ENCODE assay signal across 8 cellular contexts in the genomic region with DNA sequence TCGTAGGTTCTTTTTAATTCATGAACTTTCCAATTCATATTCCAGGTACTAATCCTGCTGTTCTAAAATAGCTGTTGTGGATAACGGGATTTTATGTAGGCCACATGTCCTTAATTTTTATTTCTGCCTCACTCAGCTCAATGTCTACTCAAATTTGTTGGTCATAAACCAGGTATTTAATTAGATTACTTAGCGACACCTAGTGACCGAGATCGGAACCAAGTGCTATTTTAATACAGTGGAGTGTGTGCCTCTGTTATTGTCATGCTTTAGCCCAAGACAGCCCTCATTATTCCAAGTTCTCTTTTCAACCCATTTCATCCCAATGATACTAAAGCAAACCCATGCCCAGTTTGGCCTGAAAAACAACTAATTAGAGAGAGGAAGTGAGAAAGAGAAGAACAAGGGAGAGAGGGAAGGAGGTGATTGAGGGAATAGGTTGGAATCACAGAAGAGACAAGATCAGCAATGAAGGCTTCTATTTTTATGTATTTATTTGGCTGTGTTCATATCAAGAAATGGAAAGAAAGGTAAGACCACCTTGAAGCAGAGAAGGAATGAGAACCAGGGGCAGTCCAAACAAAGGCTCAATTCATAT. TPM values are rescaled to one million over a fixed set of nuclear protein-coding genes. Genes with fewer than 3 reads are reported as not detected.
DNase-seq lines count a peak whose midpoint lies in the region; ATAC-seq, FAIRE-seq and TF ChIP-seq lines count a peak whose summit lies in the region.

No MANE protein-coding gene starts in this region.

- DNase-seq in Kasumi-1 (lab: John Stamatoyannopoulos, UW) (peak; percentile 80 to 89), PC-9 (peak; percentile 50 to 52), frontal cortex (ENCODE audit: low spot score in 2 of 2) (peak; percentile 10 to 54), progenitor cell of endocrine pancreas (ENCODE audit: low spot score, unreplicated experiment) (no peak)
- peak; percentile 9 for DNase-seq in activated effector memory CD4-positive, alpha-beta T cell treated with Interleukin-2 at 50 U/mL for 16 hours

- POLR2A ChIA-PET in PC-9 (lab: Charles Lee; ENCODE audit: unreplicated experiment): interaction anchor here (0.5 to 0.7 kb wide), 3 partner anchors 16 to 674 kb away, joined by 3 read pairs; a partner anchor contains a TSS

- peak; percentile 90 for FAIRE-seq in frontal cortex (lab: Jason Lieb, UNC)

- no peak overlapping the region for H3K27ac ChIP-seq in C4-2B
- H3K27ac ChIP-seq in PC-9: no peak overlapping the region

- no peak overlapping the region for H3K4me2 ChIP-seq in PC-9

- H3K4me3 Mint-ChIP-seq in progenitor cell of endocrine pancreas (ENCODE audit: low read depth): no peak overlapping the region

- ATAC-seq in GM19397 (IDR thresholded peaks at IDR 0.05; ENCODE audit: unreplicated experiment): peak; percentile 55
- no peak for ATAC-seq in GM18909 (IDR thresholded peaks at IDR 0.05; ENCODE audit: poor library complexity, unreplicated experiment)

- H3K4me1 ChIP-seq in PC-9 (replicated peaks; ENCODE audit: insufficient read depth): peaks cover 41% of the 10 kb centered on the region

- H4K20me1 ChIP-seq in PC-9 (ENCODE audit: insufficient read depth): no peaks in the 10 kb centered on the region

- no peaks in the 10 kb centered on the region for H3K9me3 Mint-ChIP-seq in progenitor cell of endocrine pancreas (ENCODE audit: low read depth)

- H3K79me2 ChIP-seq in PC-9 (ENCODE audit: low read depth): no peaks in the 10 kb centered on the region

- peaks cover 11% of the 10 kb centered on the region for H3K4me1 Mint-ChIP-seq in progenitor cell of endocrine pancreas (ENCODE audit: low read depth)

- BruUV-seq in PC-9 (replicated peaks; lab: Mats Ljungman, UMichigan): no TSS peak

- no peaks in the 10 kb centered on the region for H3K36me3 ChIP-seq in PC-9 (ENCODE audit: low read depth)

- CTCF ChIA-PET in PC-9 (lab: Charles Lee): interaction anchor here (0.6 to 1.1 kb wide), 8 partner anchors 23 to 589 kb away, joined by 3 to 25 read pairs (median 4); no protein-coding TSS in a partner anchor

- no peak overlapping the region for H2AFZ ChIP-seq in PC-9

- no peaks in the 10 kb centered on the region for H3K36me3 Mint-ChIP-seq in progenitor cell of endocrine pancreas (ENCODE audit: insufficient read depth)

- no peaks in the 10 kb centered on the region for H3K27me3 ChIP-seq in PC-9 (ENCODE audit: insufficient read depth, low read depth)

- TF ChIP-seq CTCF in C4-2B (conservative IDR thresholded peaks at IDR 0.05) (peak; percentile 82), PC-9 (conservative IDR thresholded peaks at IDR 0.05) (peak; percentile 83), progenitor cell of endocrine pancreas (IDR thresholded peaks at IDR 0.05; ENCODE audit: unreplicated experiment) (peak; percentile 79)

- peaks cover 23% of the 10 kb centered on the region for H3F3A ChIP-seq in PC-9 (ENCODE audit: insufficient read depth, low read depth)

- H3K9me2 ChIP-seq in PC-9 (ENCODE audit: insufficient read depth): no peaks in the 10 kb centered on the region

- H3K27me3 Mint-ChIP-seq in progenitor cell of endocrine pancreas: no peaks in the 10 kb centered on the region

- no peak overlapping the region for H3K4me3 ChIP-seq in PC-9

- H3K9me3 ChIP-seq in PC-9 (ENCODE audit: insufficient read depth, low read depth): no peaks in the 10 kb centered on the region

- H3K27ac Mint-ChIP-seq in progenitor cell of endocrine pancreas: no peak overlapping the region

- intact Hi-C loops in PC-9 (cut with micrococcal nuclease; ENCODE audit: unreplicated experiment): loop anchor here (1.0 to 5.0 kb wide), 3 partner anchors 459 to 587 kb away; no protein-coding TSS in a partner anchor

RNA-seq across cellular contexts. Expression of a gene that starts 45.9 kb away (rescaled TPM):
- total RNA-seq in PC-9 (2021): not detected in 2 replicates
- not detected for total RNA-seq in frontal cortex
- not detected in 2 replicates for total RNA-seq in progenitor cell of endocrine pancreas
